In genomic region chr6:67175091-67175490, GRCh38 we compare ENCODE assay signal across 21 cellular contexts.
"Had no signal": no experiment of that assay in that cellular context is flagged by ENCODE, and none has a peak within 500 bp of the region (broad histone marks: within the 10 kb centered on the region; RNA-seq: fewer than 3 reads in every experiment).

No MANE protein-coding gene starts in this region.

- H3K9me3 ChIP-seq: MG63, SK-N-SH had no signal

- H3K27ac ChIP-seq: RWPE1 had no signal

- H3K4me2 ChIP-seq: SK-N-SH had no signal

- H3K9me2 ChIP-seq: SK-N-SH had no signal

- H3K4me3 ChIP-seq: MG63 had no signal

- H3K9ac ChIP-seq: SK-N-SH had no signal

- DNase-seq: KBM-7, MG63, NCI-H1092, NCI-H1105 treated with DMSO at 0.1 percent for 48 hours, NCI-H1417 treated with DMSO at 0.1 percent for 48 hours, NCI-H146, NCI-H1694 treated with DMSO at 0.1 percent for 48 hours, NCI-H1930, NCI-H2081, NCI-H2107, NCI-H2171 treated with DMSO at 0.1 percent for 48 hours, NCI-H345, NCI-H524, NCI-H526 treated with DMSO at 0.1 percent for 48 hours, NCI-H774, PC-3, SHP77, SK-N-SH, T-helper 1 cell had no signal

- ATAC-seq: Panc1, PC-3 had no signal

- H3K36me3 ChIP-seq: MG63 had no signal

- H3K27me3 ChIP-seq: MG63 had no signal
